ENCODE assay signal across 29 cellular contexts in genomic region chr11:16007514-16007913, GRCh38.
"Had no signal": no experiment of that assay in that cellular context is flagged by ENCODE, and none has a peak within 500 bp of the region (broad histone marks: within the 10 kb centered on the region; RNA-seq: fewer than 3 reads in every experiment).

No MANE protein-coding gene starts in this region.

- H3K27me3 Mint-ChIP-seq: memory B cell had no signal

- H3K4me3 Mint-ChIP-seq: memory B cell had no signal

- DNase-seq: dermis blood vessel endothelial cell; dorsolateral prefrontal cortex; effector CD4-positive, alpha-beta T cell; effector memory CD4-positive, alpha-beta T cell; erythroblast; esophagus squamous epithelium; foreskin fibroblast; foreskin melanocyte; gastrocnemius medialis; glutamatergic neuron; head of caudate nucleus; heart right ventricle; hippocampal formation; kidney; kidney glomerular epithelial cell; left colon; left ventricle myocardium superior; mammary epithelial cell; mesendoderm; midbrain had no signal

- H3K27me3 ChIP-seq: esophagus squamous epithelium, gastrocnemius medialis, heart right ventricle had no signal

- H3K36me3 Mint-ChIP-seq: memory B cell had no signal

- H3K4me3 ChIP-seq: coronary artery, dorsolateral prefrontal cortex, esophagus squamous epithelium, gastrocnemius medialis, heart right ventricle, lung had no signal

- H3K27ac ChIP-seq: coronary artery, dorsolateral prefrontal cortex, epithelial cell of prostate, esophagus squamous epithelium, gastrocnemius medialis, heart right ventricle had no signal

- H3K4me1 Mint-ChIP-seq: memory B cell had no signal

- FAIRE-seq: colon, endothelial cell of umbilical vein, islet of Langerhans, kidney had no signal

- ATAC-seq: esophagus mucosa, gastrocnemius medialis, heart right ventricle, left colon, left lobe of liver, left ventricle myocardium superior had no signal

- H3K9me3 ChIP-seq: esophagus squamous epithelium, gastrocnemius medialis, heart right ventricle had no signal

- H3K27ac Mint-ChIP-seq: memory B cell had no signal

- H3K36me3 ChIP-seq: esophagus squamous epithelium, gastrocnemius medialis had no signal
